ENCODE assay signal across 23 cellular contexts in genomic region chr1:171611306-171611705, GRCh38. TPM values are rescaled to one million over a fixed set of nuclear protein-coding genes. Genes with fewer than 3 reads are reported as not detected.
"Had no signal": no experiment of that assay in that cellular context is flagged by ENCODE, and none has a peak within 500 bp of the region (broad histone marks: within the 10 kb centered on the region; RNA-seq: fewer than 3 reads in every experiment).

No MANE protein-coding gene starts in this region.

- H3K9me3 ChIP-seq: body of pancreas, heart left ventricle, prostate gland, right lobe of liver, testis had no signal

- H3K9me3 Mint-ChIP-seq: activated naive CD4-positive, alpha-beta T cell treated with anti-CD3 and anti-CD28 coated beads for 36 hours; dendritic cell treated with granulocyte-macrophage colony-stimulating factor and Interleukin-4, amounts not matched to agents 40 ng/mL and 50 ng/mL, for 4 days; effector memory CD8-positive, alpha-beta T cell; memory B cell; natural killer cell treated with Interleukin-12 subunit alpha and Interleukin-12 subunit beta and Interleukin-15 and Interleukin-18, amount 100 ng/mL, for 72 hours; WTC11 had no signal

- H3K27me3 ChIP-seq: body of pancreas, heart left ventricle, right lobe of liver, testis had no signal

- H3K4me1 ChIP-seq: body of pancreas, prostate gland, testis had no signal

- H3K27me3 Mint-ChIP-seq: dendritic cell treated with granulocyte-macrophage colony-stimulating factor and Interleukin-4, amounts not matched to agents 40 ng/mL and 50 ng/mL, for 4 days; effector memory CD8-positive, alpha-beta T cell; memory B cell; natural killer cell treated with Interleukin-12 subunit alpha and Interleukin-12 subunit beta and Interleukin-15 and Interleukin-18, amount 100 ng/mL, for 72 hours had no signal

- H3K36me3 ChIP-seq: heart left ventricle, prostate gland, right lobe of liver had no signal

- H3K27ac ChIP-seq: body of pancreas, heart left ventricle, prostate gland, right lobe of liver, testis had no signal

- H3K4me1 Mint-ChIP-seq: WTC11 had no signal

- H3K4me3 Mint-ChIP-seq: activated CD8-positive, alpha-beta T cell treated with anti-CD3 and anti-CD28 coated beads, Interleukin-2, amount 10 ng/mL, durations not matched to agents 7 days and 5 days; activated naive CD4-positive, alpha-beta T cell treated with anti-CD3 and anti-CD28 coated beads for 36 hours; dendritic cell treated with granulocyte-macrophage colony-stimulating factor and Interleukin-4, amounts not matched to agents 40 ng/mL and 50 ng/mL, for 4 days; effector memory CD8-positive, alpha-beta T cell; memory B cell; natural killer cell treated with Interleukin-12 subunit alpha and Interleukin-12 subunit beta and Interleukin-15 and Interleukin-18, amount 100 ng/mL, for 72 hours; T-helper 17 cell; WTC11 had no signal

- H3K36me3 Mint-ChIP-seq: memory B cell; natural killer cell treated with Interleukin-12 subunit alpha and Interleukin-12 subunit beta and Interleukin-15 and Interleukin-18, amount 100 ng/mL, for 72 hours; WTC11 had no signal

- H3K4me3 ChIP-seq: body of pancreas, heart left ventricle, prostate gland, right lobe of liver, testis had no signal

- H3K27ac Mint-ChIP-seq: activated CD8-positive, alpha-beta T cell treated with anti-CD3 and anti-CD28 coated beads, Interleukin-2, amount 10 ng/mL, durations not matched to agents 7 days and 5 days; activated naive CD4-positive, alpha-beta T cell treated with anti-CD3 and anti-CD28 coated beads for 36 hours; dendritic cell treated with granulocyte-macrophage colony-stimulating factor and Interleukin-4, amounts not matched to agents 40 ng/mL and 50 ng/mL, for 4 days; effector memory CD8-positive, alpha-beta T cell; memory B cell; natural killer cell treated with Interleukin-12 subunit alpha and Interleukin-12 subunit beta and Interleukin-15 and Interleukin-18, amount 100 ng/mL, for 72 hours; T-helper 17 cell; WTC11 had no signal

- ATAC-seq: activated CD8-positive, alpha-beta T cell treated with anti-CD3 and anti-CD28 coated beads, Interleukin-2, amount 10 ng/mL, durations not matched to agents 7 days and 5 days; body of pancreas; effector memory CD8-positive, alpha-beta T cell; heart left ventricle; left lobe of liver; natural killer cell treated with Interleukin-12 subunit alpha and Interleukin-12 subunit beta and Interleukin-15 and Interleukin-18, amount 100 ng/mL, for 72 hours; right lobe of liver; stimulated activated naive CD8-positive, alpha-beta T cell treated with anti-CD3 and anti-CD28 coated beads, Interleukin-15, Interleukin-2, amounts not matched to agents 100 U/mL and 50 U/mL, for 24 hours; T-helper 17 cell; WTC11 had no signal

- DNase-seq: activated CD4-positive, alpha-beta T cell treated with anti-CD3 and anti-CD28 coated beads for 48 hours; activated CD8-positive, alpha-beta T cell treated with anti-CD3 and anti-CD28 coated beads, Interleukin-2, amount 10 ng/mL, durations not matched to agents 7 days and 5 days; activated naive CD4-positive, alpha-beta T cell treated with anti-CD3 and anti-CD28 coated beads for 36 hours; body of pancreas; effector memory CD8-positive, alpha-beta T cell; heart left ventricle; occipital lobe; right lobe of liver; stimulated activated CD4-positive, alpha-beta T cell treated with anti-CD3 and anti-CD28 coated beads, Interleukin-4, amount 100 ng/mL, for 1 hour; stimulated activated CD8-positive, alpha-beta memory T cell treated with anti-CD3 and anti-CD28 coated beads, Interleukin-4, amount 100 ng/mL, for 48 hours; stimulated activated naive CD8-positive, alpha-beta T cell treated with anti-CD3 and anti-CD28 coated beads, Interleukin-15, Interleukin-2, amounts not matched to agents 100 U/mL and 50 U/mL, for 24 hours; T-helper 17 cell; testis had no signal

RNA-seq across cellular contexts. Expression of gene MYOCOS, which starts 10.7 kb away (rescaled TPM):
- total RNA-seq: activated naive CD4-positive, alpha-beta T cell treated with anti-CD3 and anti-CD28 coated beads for 36 hours; body of pancreas; epithelial cell of proximal tubule; frontal cortex; heart left ventricle; left lobe of liver; occipital lobe; prostate gland; right lobe of liver; ureter; WTC11 had no signal
- polyA plus RNA-seq: adipose tissue, heart left ventricle had no signal

RNA-seq across cellular contexts. Expression of gene MYOC, which starts 41.2 kb away (rescaled TPM):
- total RNA-seq: activated CD8-positive, alpha-beta T cell treated with anti-CD3 and anti-CD28 coated beads, Interleukin-2, amount 10 ng/mL, durations not matched to agents 7 days and 5 days; activated naive CD4-positive, alpha-beta T cell treated with anti-CD3 and anti-CD28 coated beads for 36 hours; epithelial cell of proximal tubule; left lobe of liver; natural killer cell treated with Interleukin-12 subunit alpha and Interleukin-12 subunit beta and Interleukin-15 and Interleukin-18, amount 100 ng/mL, for 72 hours; occipital lobe; right lobe of liver; T-helper 17 cell; WTC11 had no signal
